In the genomic region with DNA sequence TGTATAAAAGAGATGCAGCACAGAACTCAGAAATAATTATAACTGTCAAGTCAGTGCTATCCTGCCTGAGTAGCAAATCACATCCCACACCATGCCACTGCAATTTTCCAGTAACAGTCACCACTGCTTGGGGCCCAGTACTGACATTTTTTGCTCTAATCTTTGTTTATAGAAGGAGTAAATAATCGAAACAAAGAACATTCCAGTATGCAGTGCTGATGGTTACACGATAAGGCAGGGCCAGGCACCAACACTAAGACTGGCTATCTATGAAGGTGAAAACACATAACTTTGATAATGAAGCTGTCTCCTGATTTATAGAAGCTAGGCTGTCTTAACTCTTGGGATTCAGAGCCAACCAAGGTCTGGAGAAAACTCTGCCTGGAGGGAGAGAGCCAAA, we compare ENCODE assay signal across 13 cellular contexts.
DNase-seq lines count a peak whose midpoint lies in the region; ATAC-seq and TF ChIP-seq lines count a peak whose summit lies in the region.
"Had no signal": no experiment of that assay in that cellular context is flagged by ENCODE, and none has a peak within 500 bp of the region (broad histone marks: within the 10 kb centered on the region; RNA-seq: fewer than 3 reads in every experiment).

No MANE protein-coding gene starts in this region.

- H3K9me3 Mint-ChIP-seq in HFFc6, result no peaks in the 10 kb centered on the region
- H3K9me3 Mint-ChIP-seq: activated CD4-positive, alpha-beta T cell treated with anti-CD3 and anti-CD28 coated beads, Interleukin-2, amount 10 ng/mL, durations not matched to agents 7 days and 5 days had no signal

- H3K36me3 Mint-ChIP-seq in HFFc6 (ENCODE audit: low read depth), result peaks cover 26% of the 10 kb centered on the region

- ATAC-seq in left lung, result no peak
- ATAC-seq in GM19328 (IDR thresholded peaks at IDR 0.05; ENCODE audit: unreplicated experiment), result no peak

- H3K9me3 ChIP-seq in left lung (no peaks in the 10 kb centered on the region), transverse colon (no peaks in the 10 kb centered on the region)

- 19 to 20% methylated on average over 2 of the region's 2 CpGs for WGBS in transverse colon (ENCODE audit: low coverage in 1 of 2), 2 donors

- in situ Hi-C loops in brain microvascular endothelial cell (cut with HindIII; ENCODE audit: low pct_ligation_motif_present, low sequenced_read_pairs), result no loop called here
- in situ Hi-C loops in transverse colon (cut with MboI; ENCODE audit: low pct_ligation_motif_present in 1 of 4, low pct_unique_long_range_greater_than_20kb in 1 of 4, low sequenced_read_pairs in 3 of 4), result no loop called here

- H3K36me3 ChIP-seq in brain microvascular endothelial cell (replicated peaks) (no peaks in the 10 kb centered on the region), left lung (no peaks in the 10 kb centered on the region), transverse colon (no peaks in the 10 kb centered on the region)

- peak overlapping the region; percentile 84 for H3K27ac Mint-ChIP-seq in HFFc6
- H3K27ac Mint-ChIP-seq: activated CD4-positive, alpha-beta T cell treated with anti-CD3 and anti-CD28 coated beads, Interleukin-2, amount 10 ng/mL, durations not matched to agents 7 days and 5 days had no signal

- intact Hi-C loops in left lung (cut with DNase I) (no loop called here), transverse colon (cut with DNase I; ENCODE audit: low total_unique reads) (no loop called here), posterior cingulate gyrus (cut with DNase I) (no loop called here)

- no peak for TF ChIP-seq CTCF in HFFc6 (IDR thresholded peaks at IDR 0.05)
- TF ChIP-seq CTCF in brain microvascular endothelial cell (IDR thresholded peaks at IDR 0.05; ENCODE audit: low read depth, low read length, missing control alignments), result no peak
- TF ChIP-seq CTCF in left lung (IDR thresholded peaks at IDR 0.05), result no peak
- no peak for TF ChIP-seq CTCF in transverse colon (IDR thresholded peaks at IDR 0.05)

- H3K27ac ChIP-seq in brain microvascular endothelial cell (peak overlapping the region; percentile 80), left lung (peak overlapping the region; percentile 1 to 30), transverse colon (peak overlapping the region; percentile 31 to 53 (median 47)), caudate nucleus (ENCODE audit: low read depth, low read length) (no peak overlapping the region)

- H3K4me1 ChIP-seq in left lung (peaks cover 0 to 8% of the 10 kb centered on the region in 2 donors), transverse colon (peaks cover 0 to 14% (median 0%) of the 10 kb centered on the region in 4 donors)

- H3K27me3 Mint-ChIP-seq in HFFc6 (ENCODE audit: insufficient read depth), result no peaks in the 10 kb centered on the region
- H3K27me3 Mint-ChIP-seq: activated CD4-positive, alpha-beta T cell treated with anti-CD3 and anti-CD28 coated beads, Interleukin-2, amount 10 ng/mL, durations not matched to agents 7 days and 5 days had no signal

- H3K4me3 Mint-ChIP-seq in HFFc6, result peak overlapping the region; percentile 63
- H3K4me3 Mint-ChIP-seq: activated CD4-positive, alpha-beta T cell treated with anti-CD3 and anti-CD28 coated beads, Interleukin-2, amount 10 ng/mL, durations not matched to agents 7 days and 5 days had no signal

- no peaks in the 10 kb centered on the region for H3K27me3 ChIP-seq in brain microvascular endothelial cell (replicated peaks)
- H3K27me3 ChIP-seq in left lung, result no peaks in the 10 kb centered on the region
- no peaks in the 10 kb centered on the region for H3K27me3 ChIP-seq in transverse colon

- no peak for TF ChIP-seq POLR2A in transverse colon (IDR thresholded peaks at IDR 0.05)

- DNase-seq in HFFc6 (peak; percentile 69), brain microvascular endothelial cell (peak; percentile 82), left lung (no peak), transverse colon (no peak), mesenteric fat pad (ENCODE audit: low spot score) (no peak), posterior cingulate gyrus (no peak), caudate nucleus (lab: John Stamatoyannopoulos, UW) (no peak)
- DNase-seq: activated CD4-positive, alpha-beta T cell treated with anti-CD3 and anti-CD28 coated beads, Interleukin-2, amount 10 ng/mL, durations not matched to agents 7 days and 5 days; activated effector memory CD4-positive, alpha-beta T cell treated with anti-CD3 and anti-CD28 coated beads, Interleukin-2, amount 50 U/mL, for 16 hours; NCI-H1048; NCI-H526 treated with DMSO at 0.1 percent for 48 hours; small intestine had no signal

- H3K4me1 Mint-ChIP-seq in HFFc6 (ENCODE audit: low read depth), result peaks cover 80% of the 10 kb centered on the region
- H3K4me1 Mint-ChIP-seq: activated CD4-positive, alpha-beta T cell treated with anti-CD3 and anti-CD28 coated beads, Interleukin-2, amount 10 ng/mL, durations not matched to agents 7 days and 5 days had no signal

- TF ChIP-seq EP300 in transverse colon (IDR thresholded peaks at IDR 0.05; ENCODE audit: low read depth), result no peak

- H3K4me3 ChIP-seq in brain microvascular endothelial cell (ENCODE audit: low read depth, low read length) (no peak overlapping the region), left lung (no peak overlapping the region), transverse colon (no peak overlapping the region)

Comparison
In these comparisons a context has a peak if more than half of its experiments do, and no peak if none do; other contexts are left out.
1. DNase-seq: peak in HFFc6 (single experiment) and brain microvascular endothelial cell (single experiment); none in left lung (0 of 2), transverse colon (single experiment), mesenteric fat pad (single experiment), posterior cingulate gyrus (0 of 10) and caudate nucleus (0 of 61).